Comparison of ENCODE assay signal across 8 cellular contexts in genomic region chr6:37102299-37103168, GRCh38.
A peak's percentile ranks its signal among the peaks of the same experiment; 100 is the strongest.
DNase-seq lines count a peak whose midpoint lies in the region; ATAC-seq and TF ChIP-seq lines count a peak whose summit lies in the region.

No MANE protein-coding gene starts in this region.

- no peaks in the 10 kb centered on the region for H3K9me3 ChIP-seq in right cardiac atrium (ENCODE audit: control insufficient read depth, low read length)
- no peaks in the 10 kb centered on the region for H3K9me3 ChIP-seq in psoas muscle

- intact Hi-C loops in right cardiac atrium (cut with DNase I) (loop anchor here in 1 of 4 donors (2.0 kb wide), 1 partner anchor 68 kb away; the partner anchor contains the start of gene PIM1), psoas muscle (cut with DNase I) (loop anchor here (1.0 to 5.0 kb wide), 5 partner anchors 28 to 68 kb away; partner anchors contain the start of gene PIM1 (in 1 of the 2))

- H3K4me3 ChIP-seq in right cardiac atrium (ENCODE audit: low read length), result peak overlapping the region; percentile 41
- H3K4me3 ChIP-seq in psoas muscle, result peak overlapping the region; percentile 58
- H3K4me3 ChIP-seq in urinary bladder (ENCODE audit: low read depth, low read length), result peak overlapping the region; percentile 30

- ATAC-seq in HG02759 (IDR thresholded peaks at IDR 0.05; ENCODE audit: unreplicated experiment) (peak; percentile 87), right cardiac atrium (peak; percentile 95 to 96), psoas muscle (peak; percentile 73 to 80 (median 76))

- H3K36me3 ChIP-seq in psoas muscle (ENCODE audit: insufficient read depth in 1 of 2, low read depth in 1 of 2) (no peaks in the 10 kb centered on the region), urinary bladder (ENCODE audit: insufficient read depth) (no peaks in the 10 kb centered on the region)

- H3K4me1 ChIP-seq in right cardiac atrium (ENCODE audit: control insufficient read depth, insufficient read depth, low read length) (peaks cover 8% of the 10 kb centered on the region), psoas muscle (peaks cover 28% of the 10 kb centered on the region), urinary bladder (ENCODE audit: insufficient read depth) (no peaks in the 10 kb centered on the region)

- no peak for TF ChIP-seq CTCF in GM10266 (IDR thresholded peaks at IDR 0.05; ENCODE audit: control insufficient read depth, insufficient read depth, low read depth, missing control alignments)
- TF ChIP-seq CTCF in psoas muscle (IDR thresholded peaks at IDR 0.05), result no peak

- H3K27me3 ChIP-seq in right cardiac atrium (ENCODE audit: control insufficient read depth, insufficient read depth) (no peaks in the 10 kb centered on the region), psoas muscle (ENCODE audit: insufficient read depth in 3 of 3, low read length in 2 of 3) (no peaks in the 10 kb centered on the region)

- DNase-seq in GM10266 (ENCODE audit: extremely low spot score) (peak; percentile 84), NCI-H146 (lab: John Stamatoyannopoulos, UW) (peak; percentile 98), T-helper 2 cell (peak; percentile 32 to 82 (median 61)), anterior cingulate cortex (lab: John Stamatoyannopoulos, UW) (peak; percentile 45 to 96 (median 86)), right cardiac atrium (peak; percentile 95 to 96 (median 96)), psoas muscle (peak; percentile 87 to 93)

- peak overlapping the region; percentile 83 for H3K27ac ChIP-seq in right cardiac atrium (ENCODE audit: low read length)
- H3K27ac ChIP-seq in psoas muscle, result peak overlapping the region; percentile 95
- peak overlapping the region; percentile 94 for H3K27ac ChIP-seq in urinary bladder (ENCODE audit: low read depth)

- WGBS in right cardiac atrium, result 1% methylated on average over 36 of the region's 36 CpGs
- 0 to 1% (median 1%) methylated on average over 28 to 36 of the region's 36 CpGs for WGBS in psoas muscle, 3 donors
- under 1% methylated on average over 36 of the region's 36 CpGs for WGBS in urinary bladder

Comparison
In these comparisons a context has a peak if more than half of its experiments do, and no peak if none do; other contexts are left out.
1. Peak in every context shown above with its lines: DNase-seq, ATAC-seq, H3K4me3 ChIP-seq and H3K27ac ChIP-seq.